ENCODE assay signal across 8 cellular contexts in genomic region chr2:20223345-20224190, GRCh38. TPM values are rescaled to one million over a fixed set of nuclear protein-coding genes. Genes with fewer than 3 reads are reported as not detected.
DNase-seq lines count a peak whose midpoint lies in the region; ATAC-seq lines count a peak whose summit lies in the region.

No MANE protein-coding gene starts in this region.

- ATAC-seq in GM21526 (IDR thresholded peaks at IDR 0.05; ENCODE audit: low FRiP score, unreplicated experiment) (peak; percentile 26), GM18870 (IDR thresholded peaks at IDR 0.05; ENCODE audit: unreplicated experiment) (no peak)
- ATAC-seq in activated T-helper 17 cell treated with anti-CD3 and anti-CD28 coated beads, Interleukin-2, amount 50 U/mL, for 72 hours (replicated peaks) = peak; percentile 5

- DNase-seq in DMS 273 treated with DMSO at 0.1 percent for 48 hours (lab: John Stamatoyannopoulos, UW) = peak; percentile 22
- peak; percentile 73 for DNase-seq in NCI-H1105 treated with DMSO at 0.1 percent for 48 hours (lab: John Stamatoyannopoulos, UW)
- peak; percentile 64 for DNase-seq in hepatic stellate cell (ENCODE audit: low spot score)
- no peak for DNase-seq in skeletal muscle cell (ENCODE audit: low read depth)
- no peak for DNase-seq in amniotic stem cell (lab: John Stamatoyannopoulos, UW)

- H3K4me3 Mint-ChIP-seq in activated T-helper 17 cell treated with anti-CD3 and anti-CD28 coated beads, Interleukin-2, amount 50 U/mL, for 72 hours = peak overlapping the region; percentile 22

- H3K27ac Mint-ChIP-seq in activated T-helper 17 cell treated with anti-CD3 and anti-CD28 coated beads, Interleukin-2, amount 50 U/mL, for 72 hours = no peak overlapping the region

- peaks cover 27% of the 10 kb centered on the region for H3K27me3 Mint-ChIP-seq in activated T-helper 17 cell treated with anti-CD3 and anti-CD28 coated beads, Interleukin-2, amount 50 U/mL, for 72 hours

- H3K4me3 ChIP-seq in skeletal muscle cell (ENCODE audit: low read depth, low read length) = peak overlapping the region; percentile 60

- H3K36me3 Mint-ChIP-seq in activated T-helper 17 cell treated with anti-CD3 and anti-CD28 coated beads, Interleukin-2, amount 50 U/mL, for 72 hours (ENCODE audit: low read depth) = no peaks in the 10 kb centered on the region

- no peaks in the 10 kb centered on the region for H3K9me3 Mint-ChIP-seq in activated T-helper 17 cell treated with anti-CD3 and anti-CD28 coated beads, Interleukin-2, amount 50 U/mL, for 72 hours

- no peaks in the 10 kb centered on the region for H3K4me1 Mint-ChIP-seq in activated T-helper 17 cell treated with anti-CD3 and anti-CD28 coated beads, Interleukin-2, amount 50 U/mL, for 72 hours

RNA-seq across cellular contexts. Expression of gene SDC1, which starts 1.4 kb away (rescaled TPM):
- under 1 TPM in 1 of 2 donors, not detected in 1; 0.30 TPM for total RNA-seq in activated T-helper 17 cell treated with anti-CD3 and anti-CD28 coated beads, Interleukin-2, amount 50 U/mL, for 72 hours

Comparison
In these comparisons a context has a peak if more than half of its experiments do, and no peak if none do; other contexts are left out.
1. DNase-seq: peak in DMS 273 treated with DMSO at 0.1 percent for 48 hours (single experiment), NCI-H1105 treated with DMSO at 0.1 percent for 48 hours (single experiment) and hepatic stellate cell (single experiment); none in skeletal muscle cell (single experiment) and amniotic stem cell (single experiment).